11 cellular contexts compared by ENCODE assay signal in the genomic region with DNA sequence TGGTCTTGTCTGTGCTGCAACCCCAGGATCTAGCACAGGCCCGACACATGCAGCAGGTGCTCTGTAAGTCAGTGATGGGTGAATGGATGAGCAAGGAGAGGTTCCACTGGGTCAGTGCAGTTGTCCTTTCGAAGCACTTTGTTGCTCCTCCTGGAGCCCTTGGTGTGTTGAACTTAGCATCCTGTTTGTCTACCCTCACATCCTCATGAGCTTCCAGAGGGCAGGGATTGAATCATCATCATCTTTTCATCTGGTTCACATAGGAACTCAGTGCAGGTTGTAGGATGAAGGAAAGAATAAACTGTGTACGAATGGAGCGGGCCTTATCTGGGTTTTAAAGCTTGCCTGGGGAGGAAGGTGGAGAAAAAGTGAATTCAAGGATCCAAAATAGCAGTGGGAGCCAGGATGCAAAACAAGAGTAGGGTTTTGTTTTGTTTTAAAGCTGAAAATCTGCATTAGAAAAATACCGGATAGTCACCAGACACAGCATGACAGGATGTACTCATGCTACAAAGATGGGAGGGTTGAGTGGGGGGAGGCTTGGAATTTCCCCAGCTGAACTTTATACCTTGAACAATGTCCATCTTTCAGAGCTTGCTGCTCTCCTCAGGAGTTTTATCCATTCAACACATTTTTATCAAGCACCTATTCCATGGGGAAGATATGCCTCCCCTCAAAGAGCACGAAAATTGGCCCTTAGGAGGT. TPM values are rescaled to one million over a fixed set of nuclear protein-coding genes. Genes with fewer than 3 reads are reported as not detected.
DNase-seq lines count a peak whose midpoint lies in the region; ATAC-seq and TF ChIP-seq lines count a peak whose summit lies in the region.
"Had no signal": no experiment of that assay in that cellular context is flagged by ENCODE, and none has a peak within 500 bp of the region (broad histone marks: within the 10 kb centered on the region; RNA-seq: fewer than 3 reads in every experiment).

No MANE protein-coding gene starts in this region.

- intact Hi-C loops in CD4-positive, alpha-beta memory T cell (cut with micrococcal nuclease) = no loop called here
- intact Hi-C loops in sciatic nerve (cut with DNase I) = no loop called here

- peaks cover 4 to 13% of the 10 kb centered on the region in 2 donors for H3K36me3 Mint-ChIP-seq in CD4-positive, alpha-beta memory T cell
- H3K36me3 Mint-ChIP-seq in activated naive CD8-positive, alpha-beta T cell treated with anti-CD3 and anti-CD28 coated beads, Interleukin-2, amount 50 U/mL, for 24 hours (ENCODE audit: low read depth) = peaks cover 64% of the 10 kb centered on the region
- H3K36me3 Mint-ChIP-seq in mesothelial cell of epicardium = no peaks in the 10 kb centered on the region

- H3K4me3 ChIP-seq in CD4-positive, alpha-beta memory T cell (ENCODE audit: low read length in 2 of 2) = peak overlapping the region; percentile 21 to 36
- no peak overlapping the region for H3K4me3 ChIP-seq in HUES6 (ENCODE audit: low read depth, low read length)
- H3K4me3 ChIP-seq: ovary had no signal

- no peaks in the 10 kb centered on the region for H3K9me3 Mint-ChIP-seq in CD4-positive, alpha-beta memory T cell
- H3K9me3 Mint-ChIP-seq in activated naive CD8-positive, alpha-beta T cell treated with anti-CD3 and anti-CD28 coated beads, Interleukin-2, amount 50 U/mL, for 24 hours = no peaks in the 10 kb centered on the region
- no peaks in the 10 kb centered on the region for H3K9me3 Mint-ChIP-seq in mesothelial cell of epicardium

- DNase-seq in CD4-positive, alpha-beta memory T cell = peak in 2 of 5 donors; percentile 34 to 66
- DNase-seq in activated naive CD8-positive, alpha-beta T cell treated with anti-CD3 and anti-CD28 coated beads, Interleukin-2, amount 50 U/mL, for 24 hours = no peak
- peak; percentile 25 for DNase-seq in iPS-NIHi11 (ENCODE audit: low spot score)
- DNase-seq in UCSD-AML1 (lab: John Stamatoyannopoulos, UW; ENCODE audit: unreplicated experiment) = no peak
- no peak for DNase-seq in mesothelial cell of epicardium (ENCODE audit: low spot score in 2 of 2, unreplicated experiment in 2 of 2)
- DNase-seq in sciatic nerve (ENCODE audit: low spot score) = no peak
- no peak for DNase-seq in cortex of kidney (lab: John Stamatoyannopoulos, UW)
- DNase-seq: activated CD8-positive, alpha-beta memory T cell treated with anti-CD3 and anti-CD28 coated beads, Interleukin-2, amount 50 U/mL, for 48 hours; ovary had no signal

- POLR2A ChIA-PET in CD4-positive, alpha-beta memory T cell (lab: Charles Lee; ENCODE audit: partially characterized antibody) = interaction anchor here (1.3 to 3.5 kb wide), 6 partner anchors 9 to 58 kb away, joined by 3 to 35 read pairs (median 6); a partner anchor contains a TSS

- H3K36me3 ChIP-seq in CD4-positive, alpha-beta memory T cell (ENCODE audit: insufficient read depth, low read length) = no peaks in the 10 kb centered on the region
- H3K36me3 ChIP-seq in HUES6 (ENCODE audit: control insufficient read depth, insufficient read depth, low read length) = no peaks in the 10 kb centered on the region
- H3K36me3 ChIP-seq: ovary had no signal

- peak overlapping the region; percentile 58 for H3K27ac ChIP-seq in CD4-positive, alpha-beta memory T cell (ENCODE audit: low read depth, low read length)
- H3K27ac ChIP-seq in HUES6 (ENCODE audit: low read depth, low read length) = peak overlapping the region; percentile 74
- H3K27ac ChIP-seq: ovary had no signal

- no peaks in the 10 kb centered on the region for H3K27me3 Mint-ChIP-seq in CD4-positive, alpha-beta memory T cell
- H3K27me3 Mint-ChIP-seq in activated naive CD8-positive, alpha-beta T cell treated with anti-CD3 and anti-CD28 coated beads, Interleukin-2, amount 50 U/mL, for 24 hours = no peaks in the 10 kb centered on the region
- peaks cover 3% of the 10 kb centered on the region for H3K27me3 Mint-ChIP-seq in mesothelial cell of epicardium (ENCODE audit: low read depth)

- H3K4me3 Mint-ChIP-seq in CD4-positive, alpha-beta memory T cell = peak overlapping the region in 7 of 8 donors; percentile 27 to 87 (median 59)
- H3K4me3 Mint-ChIP-seq in activated naive CD8-positive, alpha-beta T cell treated with anti-CD3 and anti-CD28 coated beads, Interleukin-2, amount 50 U/mL, for 24 hours = no peak overlapping the region
- no peak overlapping the region for H3K4me3 Mint-ChIP-seq in mesothelial cell of epicardium

- H3K27ac Mint-ChIP-seq in CD4-positive, alpha-beta memory T cell = peak overlapping the region; percentile 69 to 94 (median 90)
- H3K27ac Mint-ChIP-seq in activated naive CD8-positive, alpha-beta T cell treated with anti-CD3 and anti-CD28 coated beads, Interleukin-2, amount 50 U/mL, for 24 hours = peak overlapping the region; percentile 70
- no peak overlapping the region for H3K27ac Mint-ChIP-seq in mesothelial cell of epicardium

- no peaks in the 10 kb centered on the region for H3K9me3 ChIP-seq in CD4-positive, alpha-beta memory T cell (ENCODE audit: control insufficient read depth in 1 of 2, low read length in 2 of 2)
- no peaks in the 10 kb centered on the region for H3K9me3 ChIP-seq in HUES6 (ENCODE audit: control insufficient read depth, insufficient read depth, low read depth, low read length)
- H3K9me3 ChIP-seq: ovary had no signal

- CTCF ChIA-PET in CD4-positive, alpha-beta memory T cell (lab: Charles Lee; ENCODE audit: partially characterized antibody) = interaction anchor here (1.4 to 3.5 kb wide), 5 partner anchors 8 to 39 kb away, joined by 3 to 17 read pairs (median 9); no protein-coding TSS in a partner anchor

- H3K4me1 Mint-ChIP-seq in CD4-positive, alpha-beta memory T cell = peaks cover 48 to 91% (median 65%) of the 10 kb centered on the region in 4 donors
- H3K4me1 Mint-ChIP-seq in activated naive CD8-positive, alpha-beta T cell treated with anti-CD3 and anti-CD28 coated beads, Interleukin-2, amount 50 U/mL, for 24 hours = peaks cover 72% of the 10 kb centered on the region
- H3K4me1 Mint-ChIP-seq in mesothelial cell of epicardium = peaks cover 8% of the 10 kb centered on the region

- peak; percentile 37 for ATAC-seq in activated naive CD8-positive, alpha-beta T cell treated with anti-CD3 and anti-CD28 coated beads, Interleukin-2, amount 50 U/mL, for 24 hours
- ATAC-seq in sciatic nerve = no peak
- ATAC-seq: left lobe of liver had no signal

- no peak for TF ChIP-seq CTCF in mesothelial cell of epicardium (IDR thresholded peaks at IDR 0.05; ENCODE audit: unreplicated experiment)

- H3K27me3 ChIP-seq in CD4-positive, alpha-beta memory T cell (ENCODE audit: insufficient read depth, low read length) = no peaks in the 10 kb centered on the region
- no peaks in the 10 kb centered on the region for H3K27me3 ChIP-seq in HUES6 (ENCODE audit: control insufficient read depth, insufficient read depth, low read length)
- H3K27me3 ChIP-seq: ovary had no signal

- peak overlapping the region; percentile 30 for H3K9ac ChIP-seq in HUES6 (ENCODE audit: low read length)

- peaks cover 87% of the 10 kb centered on the region for H3K4me1 ChIP-seq in CD4-positive, alpha-beta memory T cell (ENCODE audit: insufficient read depth, low read length)
- H3K4me1 ChIP-seq in HUES6 (ENCODE audit: control insufficient read depth, insufficient read depth, low read length) = peaks cover 27% of the 10 kb centered on the region

RNA-seq across cellular contexts. Expression of a gene that starts 55.8 kb away (rescaled TPM):
- 10 to 100 TPM in 1 of 2 experiments, 1 to 10 TPM in 1; 9.2 to 11.7 TPM for total RNA-seq in CD4-positive, alpha-beta memory T cell
- 10 to 100 TPM; 19.9 to 20.2 TPM for polyA plus RNA-seq in CD4-positive, alpha-beta memory T cell
- total RNA-seq in mesothelial cell of epicardium (42.6 to 43.3 TPM (median 42.7 TPM) in 3 replicates), sciatic nerve (3.0 TPM)

RNA-seq across cellular contexts. Expression of a gene that starts 58.5 kb away (rescaled TPM):
- total RNA-seq in CD4-positive, alpha-beta memory T cell = 10 to 100 TPM; 86.8 to 93.9 TPM
- polyA plus RNA-seq in CD4-positive, alpha-beta memory T cell = 10 to 100 TPM; 50.8 to 88.4 TPM
- total RNA-seq in mesothelial cell of epicardium (35.8 to 39.0 TPM (median 36.9 TPM) in 3 replicates), sciatic nerve (60.7 TPM)

Comparison
In these comparisons a context has a peak if more than half of its experiments do, and no peak if none do; other contexts are left out.
1. H3K4me3 Mint-ChIP-seq: peak in CD4-positive, alpha-beta memory T cell (7 of 8); none in activated naive CD8-positive, alpha-beta T cell treated with anti-CD3 and anti-CD28 coated beads, Interleukin-2, amount 50 U/mL, for 24 hours (single experiment) and mesothelial cell of epicardium (single experiment).